ENCODE assay signal across 36 cellular contexts in the genomic region with DNA sequence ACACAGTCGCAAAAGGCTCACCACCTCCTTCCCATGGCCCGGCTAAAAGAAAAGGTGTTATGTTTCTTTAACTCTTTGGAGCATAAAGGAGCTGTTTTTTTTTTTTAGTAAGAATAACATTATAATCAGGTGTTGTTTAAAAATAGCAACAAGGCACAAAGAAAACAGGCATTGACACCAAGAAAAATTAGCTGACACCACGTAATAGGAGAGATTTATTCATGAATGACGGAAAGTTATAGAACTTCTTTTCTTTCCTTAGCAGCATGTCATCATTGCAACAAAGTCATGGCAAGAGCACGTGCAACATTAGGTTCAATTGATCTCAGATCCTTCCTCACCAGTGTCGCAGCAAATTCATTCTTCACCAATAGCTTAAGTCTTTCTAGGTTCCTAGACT.
"Had no signal": no experiment of that assay in that cellular context is flagged by ENCODE, and none has a peak within 500 bp of the region (broad histone marks: within the 10 kb centered on the region; RNA-seq: fewer than 3 reads in every experiment).

No MANE protein-coding gene starts in this region.

- H3K36me3 ChIP-seq: MG63 had no signal

- H3K27me3 ChIP-seq: MG63 had no signal

- DNase-seq: Karpas-422, Kasumi-1, MG63, MM.1S, MV-4-11, NCI-H1048, NCI-H1092, NCI-H1092 treated with DMSO at 0.1 percent for 48 hours, NCI-H1105, NCI-H1105 treated with DMSO at 0.1 percent for 48 hours, NCI-H1417, NCI-H1417 treated with DMSO at 0.1 percent for 48 hours, NCI-H1436, NCI-H1436 treated with DMSO at 0.1 percent for 48 hours, NCI-H146, NCI-H1694, NCI-H1694 treated with DMSO at 0.1 percent for 48 hours, NCI-H187, NCI-H187 treated with DMSO at 0.1 percent for 48 hours, NCI-H1930, NCI-H2029, NCI-H2029 treated with DMSO at 0.1 percent for 48 hours, NCI-H2081, NCI-H2081 treated with DMSO at 0.1 percent for 48 hours, NCI-H2107, NCI-H2171, NCI-H2171 treated with DMSO at 0.1 percent for 48 hours, NCI-H2227 treated with DMSO at 0.1 percent for 48 hours, NCI-H226, NCI-H345, NCI-H446, NCI-H446 treated with DMSO at 0.1 percent for 48 hours, NCI-H510A, NCI-H510A treated with DMSO at 0.1 percent for 48 hours, NCI-H524, NCI-H524 treated with DMSO at 0.1 percent for 48 hours had no signal

- H3K9me3 ChIP-seq: MG63 had no signal

- H3K4me3 ChIP-seq: MG63 had no signal
